In genomic region chr10:125761961-125762360, GRCh38 we compare ENCODE assay signal across 25 cellular contexts. TPM values are rescaled to one million over a fixed set of nuclear protein-coding genes. Genes with fewer than 3 reads are reported as not detected.
DNase-seq lines count a peak whose midpoint lies in the region; ATAC-seq and TF ChIP-seq lines count a peak whose summit lies in the region.
"Had no signal": no experiment of that assay in that cellular context is flagged by ENCODE, and none has a peak within 500 bp of the region (broad histone marks: within the 10 kb centered on the region; RNA-seq: fewer than 3 reads in every experiment).

No MANE protein-coding gene starts in this region.

- ATAC-seq in central memory CD8-positive, alpha-beta T cell (replicated peaks; ENCODE audit: extremely low read depth, poor library complexity, severe bottlenecking), result no peak

- peaks cover 38% of the 10 kb centered on the region for H3K36me3 Mint-ChIP-seq in activated naive CD4-positive, alpha-beta T cell treated with anti-CD3 and anti-CD28 coated beads, Interleukin-2, amount 50 U/mL, for 24 hours
- peaks cover 58% of the 10 kb centered on the region for H3K36me3 Mint-ChIP-seq in activated naive CD4-positive, alpha-beta T cell treated with anti-CD3 and anti-CD28 coated beads, Interleukin-2, amount 10 ng/mL, durations not matched to agents 7 days and 5 days
- peaks cover 54% of the 10 kb centered on the region for H3K36me3 Mint-ChIP-seq in central memory CD8-positive, alpha-beta T cell (ENCODE audit: insufficient read depth)

- no peaks in the 10 kb centered on the region for H3K9me3 Mint-ChIP-seq in activated naive CD4-positive, alpha-beta T cell treated with anti-CD3 and anti-CD28 coated beads, Interleukin-2, amount 50 U/mL, for 24 hours
- no peaks in the 10 kb centered on the region for H3K9me3 Mint-ChIP-seq in activated naive CD4-positive, alpha-beta T cell treated with anti-CD3 and anti-CD28 coated beads, Interleukin-2, amount 10 ng/mL, durations not matched to agents 7 days and 5 days
- H3K9me3 Mint-ChIP-seq in central memory CD8-positive, alpha-beta T cell, result no peaks in the 10 kb centered on the region

- H2BK5ac ChIP-seq in trophoblast cell (ENCODE audit: low read depth, low read length, poor library complexity), result no peak overlapping the region

- no peak for DNase-seq in activated naive CD4-positive, alpha-beta T cell treated with anti-CD3 and anti-CD28 coated beads, Interleukin-2, amount 10 ng/mL, durations not matched to agents 7 days and 5 days
- no peak for DNase-seq in central memory CD8-positive, alpha-beta T cell (ENCODE audit: low spot score in 2 of 2)
- peak; percentile 57 for DNase-seq in esophagus muscularis mucosa (ENCODE audit: extremely low spot score)
- DNase-seq in trophoblast cell, result no peak
- no peak for DNase-seq in inferior parietal cortex (ENCODE audit: extremely low spot score)
- no peak for DNase-seq in NCI-H748 treated with DMSO at 0.1 percent for 48 hours (lab: John Stamatoyannopoulos, UW)
- no peak for DNase-seq in NCI-H187 (lab: John Stamatoyannopoulos, UW)
- DNase-seq: AML-193, C1 segment of cervical spinal cord, DMS53, GDM1, KG1, NCI-H1092 treated with DMSO at 0.1 percent for 48 hours, NCI-H1436 treated with DMSO at 0.1 percent for 48 hours, NCI-H2029 treated with DMSO at 0.1 percent for 48 hours, NCI-H2171, NCI-H345, NCI-H524, OCI-M1 had no signal

- CTCF ChIA-PET in activated naive CD4-positive, alpha-beta T cell treated with anti-CD3 and anti-CD28 coated beads, Interleukin-2, amount 10 ng/mL, durations not matched to agents 7 days and 5 days (lab: Charles Lee), result interaction anchor here (1.1 kb wide), 1 partner anchor 27 kb away, joined by 3 read pairs; no protein-coding TSS in a partner anchor

- TF ChIP-seq POLR2A in esophagus muscularis mucosa (IDR thresholded peaks at IDR 0.05; ENCODE audit: low read depth), result no peak

- no peak overlapping the region for H3K9ac ChIP-seq in trophoblast cell (ENCODE audit: low read length)

- H3K36me3 ChIP-seq in esophagus muscularis mucosa (peaks cover 38 to 91% (median 70%) of the 10 kb centered on the region in 4 donors), trophoblast cell (ENCODE audit: control insufficient read depth in 1 of 2, insufficient read depth in 2 of 2, low read length in 2 of 2) (peaks cover 26 to 28% of the 10 kb centered on the region in 2 experiments)

- H3K27ac Mint-ChIP-seq in activated naive CD4-positive, alpha-beta T cell treated with anti-CD3 and anti-CD28 coated beads, Interleukin-2, amount 50 U/mL, for 24 hours, result peak overlapping the region; percentile 18
- no peak overlapping the region for H3K27ac Mint-ChIP-seq in activated naive CD4-positive, alpha-beta T cell treated with anti-CD3 and anti-CD28 coated beads, Interleukin-2, amount 10 ng/mL, durations not matched to agents 7 days and 5 days
- peak overlapping the region; percentile 16 for H3K27ac Mint-ChIP-seq in central memory CD8-positive, alpha-beta T cell (ENCODE audit: low read depth)

- no peak overlapping the region for H3K4ac ChIP-seq in trophoblast cell (ENCODE audit: low read depth, low read length)

- H4K12ac ChIP-seq in trophoblast cell (ENCODE audit: low read depth, low read length), result no peak overlapping the region

- H3K79me2 ChIP-seq in trophoblast cell (ENCODE audit: control insufficient read depth, insufficient read depth, low read length, poor library complexity), result no peaks in the 10 kb centered on the region

- intact Hi-C loops in esophagus muscularis mucosa (cut with DNase I), result no loop called here

- H3K27me3 ChIP-seq in esophagus muscularis mucosa (no peaks in the 10 kb centered on the region), trophoblast cell (ENCODE audit: insufficient read depth, low read length) (no peaks in the 10 kb centered on the region)
- H3K27me3 ChIP-seq: SJSA1 had no signal

- no peak overlapping the region for H2BK12ac ChIP-seq in trophoblast cell (ENCODE audit: low read length)

- H3K27me3 Mint-ChIP-seq in activated naive CD4-positive, alpha-beta T cell treated with anti-CD3 and anti-CD28 coated beads, Interleukin-2, amount 50 U/mL, for 24 hours, result no peaks in the 10 kb centered on the region
- no peaks in the 10 kb centered on the region for H3K27me3 Mint-ChIP-seq in activated naive CD4-positive, alpha-beta T cell treated with anti-CD3 and anti-CD28 coated beads, Interleukin-2, amount 10 ng/mL, durations not matched to agents 7 days and 5 days
- H3K27me3 Mint-ChIP-seq in central memory CD8-positive, alpha-beta T cell, result no peaks in the 10 kb centered on the region

- no peak for TF ChIP-seq EP300 in esophagus muscularis mucosa (IDR thresholded peaks at IDR 0.05)

- H3K18ac ChIP-seq in trophoblast cell (ENCODE audit: low read length), result no peak overlapping the region

- H3K4me2 ChIP-seq in trophoblast cell (ENCODE audit: low read length), result no peak overlapping the region

- no peak overlapping the region for H2AK5ac ChIP-seq in trophoblast cell (ENCODE audit: low read length)

- H3K79me1 ChIP-seq in trophoblast cell (ENCODE audit: low read length), result no peaks in the 10 kb centered on the region

- H3K23ac ChIP-seq in trophoblast cell (ENCODE audit: low read length), result no peak overlapping the region

- TF ChIP-seq CTCF in esophagus muscularis mucosa (IDR thresholded peaks at IDR 0.05), result no peak

- H2BK120ac ChIP-seq in trophoblast cell (ENCODE audit: insufficient read depth, low read length, poor library complexity), result no peak overlapping the region

- H3K27ac ChIP-seq in esophagus muscularis mucosa (replicated peaks in 1 of 4) (no peak overlapping the region), trophoblast cell (ENCODE audit: low read depth, low read length) (no peak overlapping the region)
- H3K27ac ChIP-seq: 22Rv1, HL-60, SJSA1 had no signal

- H3K9me3 ChIP-seq in esophagus muscularis mucosa, result no peaks in the 10 kb centered on the region
- peaks cover 1% of the 10 kb centered on the region for H3K9me3 ChIP-seq in trophoblast cell (ENCODE audit: insufficient read depth, low read depth, low read length)
- H3K9me3 ChIP-seq: SJSA1 had no signal

- H3K4me1 Mint-ChIP-seq in activated naive CD4-positive, alpha-beta T cell treated with anti-CD3 and anti-CD28 coated beads, Interleukin-2, amount 50 U/mL, for 24 hours, result peaks cover 4% of the 10 kb centered on the region
- no peaks in the 10 kb centered on the region for H3K4me1 Mint-ChIP-seq in activated naive CD4-positive, alpha-beta T cell treated with anti-CD3 and anti-CD28 coated beads, Interleukin-2, amount 10 ng/mL, durations not matched to agents 7 days and 5 days
- peaks cover 7% of the 10 kb centered on the region for H3K4me1 Mint-ChIP-seq in central memory CD8-positive, alpha-beta T cell

- peak overlapping the region; percentile 19 for H4K8ac ChIP-seq in trophoblast cell (ENCODE audit: low read depth, low read length)

- H2AFZ ChIP-seq in trophoblast cell (ENCODE audit: insufficient read depth, low read length, poor library complexity), result no peak overlapping the region

- no peak overlapping the region for H3K4me3 Mint-ChIP-seq in activated naive CD4-positive, alpha-beta T cell treated with anti-CD3 and anti-CD28 coated beads, Interleukin-2, amount 50 U/mL, for 24 hours
- no peak overlapping the region for H3K4me3 Mint-ChIP-seq in activated naive CD4-positive, alpha-beta T cell treated with anti-CD3 and anti-CD28 coated beads, Interleukin-2, amount 10 ng/mL, durations not matched to agents 7 days and 5 days
- no peak overlapping the region for H3K4me3 Mint-ChIP-seq in central memory CD8-positive, alpha-beta T cell

- no peak overlapping the region for H4K91ac ChIP-seq in trophoblast cell (ENCODE audit: low read depth, low read length)

- H3K4me3 ChIP-seq in esophagus muscularis mucosa (no peak overlapping the region), trophoblast cell (ENCODE audit: low read depth, low read length) (no peak overlapping the region)
- H3K4me3 ChIP-seq: SJSA1 had no signal

- H3K4me1 ChIP-seq in esophagus muscularis mucosa (peaks cover 0 to under 1% (median 0%) of the 10 kb centered on the region in 4 donors), trophoblast cell (ENCODE audit: control insufficient read depth in 1 of 2, insufficient read depth in 2 of 2, low read length in 2 of 2) (no peaks in the 10 kb centered on the region)
- H3K4me1 ChIP-seq: SJSA1 had no signal

- WGBS in esophagus muscularis mucosa, result 50% methylated on average over 1 of the region's 1 CpG
- whole genome bisulfite sequencing in trophoblast cell (ENCODE audit: extremely low coverage, insufficient coverage, insufficient read length), result no CpG with 5 or more reads among the region's 1 CpG

- no peak overlapping the region for H3K14ac ChIP-seq in trophoblast cell (ENCODE audit: low read length)

RNA-seq across cellular contexts. Expression of gene MMP21, which starts 13.7 kb away (rescaled TPM):
- total RNA-seq in esophagus muscularis mucosa, result not detected
- polyA plus RNA-seq in trophoblast cell (2013), result 0.03 TPM in 1 of 2 replicates, not detected in the other
- total RNA-seq: H4, HT-29, SJSA1 had no signal

RNA-seq across cellular contexts. Expression of gene EDRF1, which starts 42.5 kb away (rescaled TPM):
- total RNA-seq in esophagus muscularis mucosa, result 10 to 100 TPM in 3 of 4 donors, 1 to 10 TPM in 1; 9.9 to 17.4 (median 13.3) TPM
- polyA plus RNA-seq in trophoblast cell (2013), result 16.4 and 16.7 TPM in 2 replicates
